8 cellular contexts compared by ENCODE assay signal in the genomic region with DNA sequence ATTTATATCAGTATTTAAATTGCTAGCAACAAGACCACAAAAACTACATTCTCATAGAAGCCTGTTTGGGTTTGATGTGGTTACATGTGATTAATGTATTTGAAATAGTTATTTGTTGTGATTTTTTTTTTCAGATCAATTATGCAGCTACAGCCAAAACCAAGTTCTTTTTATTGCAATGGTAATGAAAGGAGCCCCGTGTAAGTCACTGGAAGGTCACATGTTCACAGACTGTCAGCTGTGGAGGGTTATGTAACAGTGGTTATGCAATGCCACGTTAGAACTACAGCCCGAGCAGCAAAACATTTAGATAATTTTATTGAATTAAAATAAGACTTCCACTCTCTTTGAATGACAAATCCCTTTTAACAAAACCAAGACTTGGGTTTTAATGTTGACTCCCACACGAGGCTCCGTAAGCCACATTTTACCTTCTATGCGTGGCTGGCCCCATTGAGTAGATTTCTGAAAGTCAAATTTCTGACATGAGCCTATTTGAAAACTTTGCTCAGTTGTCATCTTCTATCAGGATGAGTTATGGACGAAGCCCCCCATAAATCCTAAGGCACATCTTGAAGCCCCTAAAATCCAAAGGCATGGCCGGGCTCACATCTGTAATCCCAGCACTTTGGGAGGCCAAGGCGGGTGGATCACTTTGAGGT. TPM values are rescaled to one million over a fixed set of nuclear protein-coding genes. Genes with fewer than 3 reads are reported as not detected.
DNase-seq lines count a peak whose midpoint lies in the region; ATAC-seq and TF ChIP-seq lines count a peak whose summit lies in the region.

No MANE protein-coding gene starts in this region.

- DNase-seq in HuH-7 (ENCODE audit: low spot score), result peak; percentile 35
- no peak for DNase-seq in activated naive CD8-positive, alpha-beta T cell treated with anti-CD3 and anti-CD28 coated beads for 36 hours
- peak; percentile 94 for DNase-seq in globus pallidus (ENCODE audit: low spot score)
- peak; percentile 71 for DNase-seq in gastrocnemius medialis
- no peak for DNase-seq in NK-92 treated with Interleukin-12 subunit alpha and Interleukin-12 subunit beta, amount 100 ng/mL, for 24 hours (lab: John Stamatoyannopoulos, UW)
- no peak for DNase-seq in NCI-H510A (lab: John Stamatoyannopoulos, UW)

- peaks cover 35% of the 10 kb centered on the region for H3K36me3 Mint-ChIP-seq in activated naive CD8-positive, alpha-beta T cell treated with anti-CD3 and anti-CD28 coated beads for 36 hours

- intact Hi-C loops in gastrocnemius medialis (cut with DNase I; ENCODE audit: low total_unique reads), result loop anchor here (2.0 kb wide), 1 partner anchor 42 kb away; the partner anchor contains the start of gene SEC14L1

- H3K4me3 ChIP-seq in gastrocnemius medialis, result no peak overlapping the region

- TF ChIP-seq CTCF in gastrocnemius medialis (IDR thresholded peaks at IDR 0.05 in 4 of 5, conservative IDR thresholded peaks at IDR 0.05 in 1 of 5), result no peak

- H3K4me3 Mint-ChIP-seq in activated naive CD8-positive, alpha-beta T cell treated with anti-CD3 and anti-CD28 coated beads for 36 hours, result no peak overlapping the region

- H3K27ac ChIP-seq in gastrocnemius medialis, result peak overlapping the region; percentile 78 to 85 (median 80)

- peak in 1 of 2 donors; percentile 20 for TF ChIP-seq POLR2A in gastrocnemius medialis (IDR thresholded peaks at IDR 0.05)

- H3K9me3 ChIP-seq in gastrocnemius medialis, result no peaks in the 10 kb centered on the region

- no peaks in the 10 kb centered on the region for H3K9me3 Mint-ChIP-seq in activated naive CD8-positive, alpha-beta T cell treated with anti-CD3 and anti-CD28 coated beads for 36 hours

- no peaks in the 10 kb centered on the region for H3K27me3 ChIP-seq in gastrocnemius medialis

- in situ Hi-C loops in gastrocnemius medialis (cut with MboI; ENCODE audit: low sequenced_read_pairs in 4 of 4), result loop anchor here in 1 of 4 donors (10.0 kb wide), 1 partner anchor 116 kb away; no protein-coding TSS in a partner anchor

- peak; percentile 91 to 95 for ATAC-seq in gastrocnemius medialis
- ATAC-seq in GM18870 (IDR thresholded peaks at IDR 0.05; ENCODE audit: unreplicated experiment), result no peak
- ATAC-seq in HG03039 (IDR thresholded peaks at IDR 0.05; ENCODE audit: unreplicated experiment), result no peak

- peaks cover 40% of the 10 kb centered on the region for H3K4me1 Mint-ChIP-seq in activated naive CD8-positive, alpha-beta T cell treated with anti-CD3 and anti-CD28 coated beads for 36 hours

- H3K36me3 ChIP-seq in gastrocnemius medialis, result peaks cover 0 to 21% of the 10 kb centered on the region in 2 donors

- no peaks in the 10 kb centered on the region for H3K27me3 Mint-ChIP-seq in activated naive CD8-positive, alpha-beta T cell treated with anti-CD3 and anti-CD28 coated beads for 36 hours

- peak overlapping the region; percentile 80 for H3K27ac Mint-ChIP-seq in activated naive CD8-positive, alpha-beta T cell treated with anti-CD3 and anti-CD28 coated beads for 36 hours

- peaks cover 45 to 47% of the 10 kb centered on the region in 2 donors for H3K4me1 ChIP-seq in gastrocnemius medialis

RNA-seq across cellular contexts. Expression of gene SEC14L1, which starts 41.8 kb away (rescaled TPM):
- total RNA-seq in activated naive CD8-positive, alpha-beta T cell treated with anti-CD3 and anti-CD28 coated beads for 36 hours, result 10 to 100 TPM; 56.9 to 59.6 TPM
- 10 to 100 TPM; 55.0 to 94.1 (median 73.7) TPM for total RNA-seq in gastrocnemius medialis

Comparison
In these comparisons a context has a peak if more than half of its experiments do, and no peak if none do; other contexts are left out.
1. DNase-seq: peak in HuH-7 (single experiment), globus pallidus (single experiment) and gastrocnemius medialis (2 of 2); none in activated naive CD8-positive, alpha-beta T cell treated with anti-CD3 and anti-CD28 coated beads for 36 hours (single experiment), NK-92 treated with Interleukin-12 subunit alpha and Interleukin-12 subunit beta, amount 100 ng/mL, for 24 hours (single experiment) and NCI-H510A (single experiment).
2. ATAC-seq: peak in gastrocnemius medialis (2 of 2); none in GM18870 (single experiment) and HG03039 (single experiment).